Comparison of ENCODE assay signal across 9 cellular contexts in genomic region chr7:520503-521161, GRCh38. TPM values are rescaled to one million over a fixed set of nuclear protein-coding genes. Genes with fewer than 3 reads are reported as not detected.
A peak's percentile ranks its signal among the peaks of the same experiment; 100 is the strongest.
DNase-seq lines count a peak whose midpoint lies in the region; ATAC-seq and TF ChIP-seq lines count a peak whose summit lies in the region.
"Had no signal": no experiment of that assay in that cellular context is flagged by ENCODE, and none has a peak within 500 bp of the region (broad histone marks: within the 10 kb centered on the region; RNA-seq: fewer than 3 reads in every experiment).

No MANE protein-coding gene starts in this region.

- DNase-seq in AG10803 (ENCODE audit: low read depth) (no peak), PC-9 (no peak), nephron progenitor cell (no peak), NCI-H1105 (lab: John Stamatoyannopoulos, UW) (no peak), NCI-H2171 treated with DMSO at 0.1 percent for 48 hours (lab: John Stamatoyannopoulos, UW) (no peak)
- DNase-seq in effector memory CD4-positive, alpha-beta T cell, result no peak

- peak overlapping the region; percentile 50 for H3K4me3 Mint-ChIP-seq in nephron progenitor cell

- H3K79me2 ChIP-seq in PC-9 (ENCODE audit: low read depth), result peaks cover 18% of the 10 kb centered on the region

- POLR2A ChIA-PET in PC-9 (lab: Charles Lee; ENCODE audit: unreplicated experiment), result no interaction called here

- no TSS peak for BruUV-seq in PC-9 (replicated peaks; lab: Mats Ljungman, UMichigan)

- ATAC-seq in GM18517 (IDR thresholded peaks at IDR 0.05; ENCODE audit: unreplicated experiment) (no peak), HG03432 (IDR thresholded peaks at IDR 0.05; ENCODE audit: unreplicated experiment) (no peak)

- no peaks in the 10 kb centered on the region for H4K20me1 ChIP-seq in PC-9 (ENCODE audit: insufficient read depth)

- H3K4me2 ChIP-seq in PC-9, result peak overlapping the region; percentile 90

- H2AFZ ChIP-seq in PC-9, result no peak overlapping the region

- CTCF ChIA-PET in PC-9 (lab: Charles Lee), result no interaction called here

- no peak; the same call in 1 of the 2 replicates for TF ChIP-seq CTCF in AG10803 (conservative IDR thresholded peaks at IDR 0.05; ENCODE audit: low read length)
- no peak for TF ChIP-seq CTCF in PC-9 (conservative IDR thresholded peaks at IDR 0.05)
- no peak for TF ChIP-seq CTCF in nephron progenitor cell (IDR thresholded peaks at IDR 0.05)

- no peaks in the 10 kb centered on the region for H3K27me3 ChIP-seq in PC-9 (ENCODE audit: insufficient read depth, low read depth)
- H3K27me3 ChIP-seq in effector memory CD4-positive, alpha-beta T cell (replicated peaks; ENCODE audit: control insufficient read depth, insufficient read depth, low read length, poor library complexity, severe bottlenecking), result peaks cover 45% of the 10 kb centered on the region

- intact Hi-C loops in PC-9 (cut with micrococcal nuclease; ENCODE audit: unreplicated experiment), result no loop called here

- no peaks in the 10 kb centered on the region for H3K9me3 ChIP-seq in PC-9 (ENCODE audit: insufficient read depth, low read depth)
- H3K9me3 ChIP-seq in effector memory CD4-positive, alpha-beta T cell (ENCODE audit: control insufficient read depth, low read length), result no peaks in the 10 kb centered on the region

- H3K4me1 ChIP-seq in PC-9 (replicated peaks; ENCODE audit: insufficient read depth), result peaks cover 15% of the 10 kb centered on the region
- peaks cover 42% of the 10 kb centered on the region for H3K4me1 ChIP-seq in effector memory CD4-positive, alpha-beta T cell (ENCODE audit: control insufficient read depth, insufficient read depth, low read length, poor library complexity, severe bottlenecking)

- H3K27me3 Mint-ChIP-seq in nephron progenitor cell (ENCODE audit: low read depth, poor library complexity), result peaks cover 67% of the 10 kb centered on the region

- peaks cover 22% of the 10 kb centered on the region; the same call in 1 of the 2 replicates for H3F3A ChIP-seq in PC-9 (ENCODE audit: insufficient read depth, low read depth)

- H3K36me3 Mint-ChIP-seq in nephron progenitor cell (ENCODE audit: low read depth), result no peaks in the 10 kb centered on the region

- H3K36me3 ChIP-seq in PC-9 (ENCODE audit: low read depth), result no peaks in the 10 kb centered on the region
- no peaks in the 10 kb centered on the region for H3K36me3 ChIP-seq in effector memory CD4-positive, alpha-beta T cell (ENCODE audit: control insufficient read depth, insufficient read depth, low read length)

- H3K27ac ChIP-seq in PC-9, result no peak overlapping the region
- H3K27ac ChIP-seq in effector memory CD4-positive, alpha-beta T cell (ENCODE audit: insufficient read depth, low read length, poor library complexity, severe bottlenecking), result no peak overlapping the region
- H3K27ac ChIP-seq: HL-60 had no signal

- H3K9me2 ChIP-seq in PC-9 (ENCODE audit: insufficient read depth), result no peaks in the 10 kb centered on the region

- peaks cover 15% of the 10 kb centered on the region for H3K4me1 Mint-ChIP-seq in nephron progenitor cell

- H3K4me3 ChIP-seq in AG10803 (ENCODE audit: low read length), result peak overlapping the region; percentile 39
- peak overlapping the region; percentile 53; the same call in 1 of the 2 replicates for H3K4me3 ChIP-seq in PC-9
- H3K4me3 ChIP-seq in effector memory CD4-positive, alpha-beta T cell (ENCODE audit: insufficient read depth, low read depth, low read length, poor library complexity, severe bottlenecking), result peak overlapping the region; percentile 37

- H3K9me3 Mint-ChIP-seq in nephron progenitor cell, result no peaks in the 10 kb centered on the region

- no peak overlapping the region for H3K27ac Mint-ChIP-seq in nephron progenitor cell

RNA-seq across cellular contexts. Expression of gene PDGFA, which starts 1.0 kb away (rescaled TPM):
- 23.6 and 32.5 TPM in 2 replicates for total RNA-seq in PC-9 (2021)
